ENCODE assay signal across 23 cellular contexts in genomic region chr5:5386329-5386728, GRCh38. TPM values are rescaled to one million over a fixed set of nuclear protein-coding genes. Genes with fewer than 3 reads are reported as not detected.
DNase-seq lines count a peak whose midpoint lies in the region; ATAC-seq, FAIRE-seq and TF ChIP-seq lines count a peak whose summit lies in the region.
"Had no signal": no experiment of that assay in that cellular context is flagged by ENCODE, and none has a peak within 500 bp of the region (broad histone marks: within the 10 kb centered on the region; RNA-seq: fewer than 3 reads in every experiment).

No MANE protein-coding gene starts in this region.

- no peak overlapping the region for H3K4me3 ChIP-seq in HepG2 (replicated peaks in 1 of 3; ENCODE audit: insufficient read depth in 1 of 3, low read depth in 2 of 3, low read length in 3 of 3)
- no peak overlapping the region for H3K4me3 ChIP-seq in right lobe of liver
- H3K4me3 ChIP-seq in K562, result no peak overlapping the region
- no peak overlapping the region for H3K4me3 ChIP-seq in endodermal cell (ENCODE audit: low read length)
- H3K4me3 ChIP-seq: A549; BLaER1 treated with 17β-estradiol and CSF1 and Interleukin-3, amounts not matched to agents 10 nM and 100 nM had no signal

- H3K4me1 Mint-ChIP-seq in endodermal cell, result no peaks in the 10 kb centered on the region
- H3K4me1 Mint-ChIP-seq: B cell had no signal

- H3K9me1 ChIP-seq in K562 (ENCODE audit: control insufficient read depth, insufficient read depth, low read length), result no peaks in the 10 kb centered on the region

- H3K27ac ChIP-seq in HepG2 (ENCODE audit: extremely low read length, insufficient read depth, low read length) (no peak overlapping the region), right lobe of liver (no peak overlapping the region), K562 (ENCODE audit: extremely low read depth, low read depth, low read length) (no peak overlapping the region), endodermal cell (ENCODE audit: low read depth, low read length) (no peak overlapping the region)
- H3K27ac ChIP-seq: 22Rv1; A549; BLaER1 treated with 17β-estradiol and CSF1 and Interleukin-3, amounts not matched to agents 10 nM and 100 nM; C4-2B had no signal

- H3K27me3 ChIP-seq in HepG2 (ENCODE audit: control insufficient read depth in 1 of 2, insufficient read depth in 2 of 2, low read length in 2 of 2) (no peaks in the 10 kb centered on the region; a peak in 1 of 5 replicates), right lobe of liver (no peaks in the 10 kb centered on the region), K562 (ENCODE audit: control insufficient read depth in 2 of 2, insufficient read depth in 2 of 2, low read length in 2 of 2) (peaks cover 13% of the 10 kb centered on the region in 2 experiments; a peak in 3 of 5 replicates), endodermal cell (ENCODE audit: control insufficient read depth, insufficient read depth, low read length, poor library complexity, severe bottlenecking) (no peaks in the 10 kb centered on the region)
- H3K27me3 ChIP-seq: BLaER1 treated with 17β-estradiol and CSF1 and Interleukin-3, amounts not matched to agents 10 nM and 100 nM had no signal

- H3K27me3 Mint-ChIP-seq in endodermal cell (ENCODE audit: insufficient read depth), result peaks cover 2% of the 10 kb centered on the region
- H3K27me3 Mint-ChIP-seq: B cell; CD4-positive, alpha-beta T cell had no signal

- H3K79me2 ChIP-seq in HepG2 (ENCODE audit: insufficient read depth, low read length) (no peaks in the 10 kb centered on the region), K562 (ENCODE audit: control insufficient read depth, insufficient read depth, low read length) (no peaks in the 10 kb centered on the region)

- intact Hi-C loops in HepG2 (cut with micrococcal nuclease; ENCODE audit: unreplicated experiment), result no loop called here
- intact Hi-C loops in right lobe of liver (cut with DNase I), result no loop called here
- intact Hi-C loops in K562 (cut with micrococcal nuclease), result no loop called here

- TF ChIP-seq CTCF in HepG2 (CRISPR knock-in tag; IDR thresholded peaks at IDR 0.05), result no peak
- TF ChIP-seq CTCF in right lobe of liver (IDR thresholded peaks at IDR 0.05), result no peak
- no peak for TF ChIP-seq CTCF in K562 (IDR thresholded peaks at IDR 0.05 in 2 of 3, conservative IDR thresholded peaks at IDR 0.05 in 1 of 3; ENCODE audit: insufficient read depth in 2 of 3, low read depth in 1 of 3, low read length in 3 of 3)
- peak; percentile 14 for TF ChIP-seq CTCF in endodermal cell (conservative IDR thresholded peaks at IDR 0.05)

- no peak for TF ChIP-seq RAD21 in HepG2 (CRISPR knock-in tag; IDR thresholded peaks at IDR 0.05)
- TF ChIP-seq RAD21 in K562 (CRISPR knock-in tag; conservative IDR thresholded peaks at IDR 0.05 in 1 of 2, IDR thresholded peaks at IDR 0.05 in 1 of 2), result no peak

- no peaks in the 10 kb centered on the region for H3K36me3 Mint-ChIP-seq in endodermal cell (ENCODE audit: low read depth)

- H3K4me2 ChIP-seq in HepG2 (ENCODE audit: low read depth, low read length) (no peak overlapping the region), K562 (ENCODE audit: insufficient read depth, low read length) (no peak overlapping the region)
- H3K4me2 ChIP-seq: BLaER1 treated with 17β-estradiol and CSF1 and Interleukin-3, amounts not matched to agents 10 nM and 100 nM had no signal

- H2AFZ ChIP-seq in HepG2 (ENCODE audit: low read length) (no peak overlapping the region), K562 (ENCODE audit: low read depth, low read length) (no peak overlapping the region)

- no peak for TF ChIP-seq EP300 in HepG2 (IDR thresholded peaks at IDR 0.05; ENCODE audit: low read depth in 2 of 2, low read length in 2 of 2)
- no peak for TF ChIP-seq EP300 in HepG2 (CRISPR knock-in tag; IDR thresholded peaks at IDR 0.05; ENCODE audit: borderline replicate concordance)
- no peak for TF ChIP-seq EP300 in K562 (IDR thresholded peaks at IDR 0.05; ENCODE audit: low read length)

- peaks cover 2% of the 10 kb centered on the region for H3K9me3 Mint-ChIP-seq in endodermal cell
- H3K9me3 Mint-ChIP-seq: CD4-positive, alpha-beta T cell; CD8-positive, alpha-beta T cell had no signal

- ATAC-seq in HepG2, result no peak
- ATAC-seq in right lobe of liver, result no peak
- no peak for ATAC-seq in K562
- ATAC-seq: A549; CD8-positive, alpha-beta T cell had no signal

- no TSS peak for BruUV-seq in HepG2 (replicated peaks; lab: Mats Ljungman, UMichigan)
- BruUV-seq in K562 (replicated peaks; lab: Mats Ljungman, UMichigan), result no TSS peak

- CTCF ChIA-PET in HepG2 (lab: Yijun Ruan, JAX; ENCODE audit: low intra/inter-chr PET ratio, low total read pairs) (no interaction called here), K562 (lab: Yijun Ruan, JAX; ENCODE audit: low intra/inter-chr PET ratio) (interaction anchor here (0.5 kb wide), 1 partner anchor 447 kb away, joined by 4 read pairs; no protein-coding TSS in a partner anchor)

- FAIRE-seq in HepG2 (lab: Jason Lieb, UNC), result no peak
- peak; percentile 11 for FAIRE-seq in K562 (lab: Jason Lieb, UNC)
- FAIRE-seq: A549, D721Med, G401.6, GM12891, GM19239 had no signal

- POLR2A ChIA-PET in HepG2 (lab: Yijun Ruan, JAX) (no interaction called here), K562 (lab: Yijun Ruan, JAX) (no interaction called here)

- in situ Hi-C loops in HepG2 (cut with HindIII; ENCODE audit: extremely low pct_ligation_motif_present, low pct_unique_long_range_greater_than_20kb), result no loop called here
- in situ Hi-C loops in K562 (cut with MboI), result no loop called here

- 0 out of 2 replicates have a peak, but pooled peaks cover 5% of the 10 kb centered on the region for H3K4me1 ChIP-seq in HepG2 (ENCODE audit: insufficient read depth, low read length)
- H3K4me1 ChIP-seq in right lobe of liver, result no peaks in the 10 kb centered on the region
- H3K4me1 ChIP-seq in K562 (replicated peaks in 1 of 2; ENCODE audit: control insufficient read depth in 2 of 2, insufficient read depth in 2 of 2, low read length in 2 of 2), result no peaks in the 10 kb centered on the region
- H3K4me1 ChIP-seq in endodermal cell (ENCODE audit: control insufficient read depth, insufficient read depth, low read length), result no peaks in the 10 kb centered on the region
- H3K4me1 ChIP-seq: BLaER1 treated with 17β-estradiol and CSF1 and Interleukin-3, amounts not matched to agents 10 nM and 100 nM; Caco-2 had no signal

- no peak for DNase-seq in HepG2 (ENCODE audit: low spot score)
- no peak for DNase-seq in right lobe of liver
- DNase-seq in K562 (ENCODE audit: extremely low read depth in 1 of 4, low spot score in 3 of 4), result no peak
- DNase-seq in endodermal cell, result no peak
- no peak for DNase-seq in NCI-H2081 treated with DMSO at 0.1 percent for 48 hours (lab: John Stamatoyannopoulos, UW)
- DNase-seq in NCI-H2196 (lab: John Stamatoyannopoulos, UW; ENCODE audit: unreplicated experiment), result no peak
- no peak for DNase-seq in activated CD4-positive, alpha-beta T cell treated with anti-CD3 and anti-CD28 coated beads, Interleukin-2, amount 50 U/mL, for 48 hours
- DNase-seq: AML-193; Caco-2; Calu3; CD4-positive, alpha-beta T cell; CD8-positive, alpha-beta T cell; DMS79 treated with DMSO at 0.1 percent for 48 hours; GF-D8 had no signal

- no peaks in the 10 kb centered on the region for H3K9me3 ChIP-seq in HepG2 (ENCODE audit: low read length)
- no peaks in the 10 kb centered on the region for H3K9me3 ChIP-seq in right lobe of liver
- no peaks in the 10 kb centered on the region for H3K9me3 ChIP-seq in K562 (replicated peaks; ENCODE audit: control insufficient read depth, insufficient read depth, low read depth, low read length)
- no peaks in the 10 kb centered on the region for H3K9me3 ChIP-seq in endodermal cell (ENCODE audit: control insufficient read depth, low read length)
- H3K9me3 ChIP-seq: A549, Caco-2 had no signal

- WGBS in HepG2 (ENCODE audit: low lambda C conversion rate), result 82% methylated on average over 2 of the region's 2 CpGs
- WGBS in right lobe of liver (ENCODE audit: insufficient coverage, low coverage, low lambda C conversion rate, missing lambda C conversion rate), result 89% methylated on average over 2 of the region's 2 CpGs
- WGBS in K562 (ENCODE audit: insufficient coverage, low coverage, missing lambda C conversion rate), result 5% methylated on average over 2 of the region's 2 CpGs
- WGBS in endodermal cell (ENCODE audit: insufficient coverage in 1 of 2, insufficient read length in 1 of 2), 2 experiments, result 96 to 100% methylated on average over 1 to 2 of the region's 2 CpGs

- H3K4me3 Mint-ChIP-seq in endodermal cell, result no peak overlapping the region
- H3K4me3 Mint-ChIP-seq: B cell; CD4-positive, alpha-beta T cell; CD8-positive, alpha-beta T cell had no signal

- H3K9ac ChIP-seq in HepG2 (ENCODE audit: insufficient read depth, low read depth, low read length), result no peak overlapping the region
- no peak overlapping the region for H3K9ac ChIP-seq in K562 (ENCODE audit: insufficient read depth in 1 of 2, low read depth in 2 of 2, low read length in 2 of 2)
- no peak overlapping the region for H3K9ac ChIP-seq in endodermal cell (ENCODE audit: extremely low read depth, low read length, poor library complexity, severe bottlenecking)
- H3K9ac ChIP-seq: BLaER1 treated with 17β-estradiol and CSF1 and Interleukin-3, amounts not matched to agents 10 nM and 100 nM had no signal

- no peak overlapping the region for H3K27ac Mint-ChIP-seq in endodermal cell
- H3K27ac Mint-ChIP-seq: B cell; CD4-positive, alpha-beta T cell; CD8-positive, alpha-beta T cell had no signal

- TF ChIP-seq POLR2A in HepG2 (IDR thresholded peaks at IDR 0.05; ENCODE audit: insufficient read depth in 1 of 2, low read depth in 2 of 2, low read length in 2 of 2) (no peak), right lobe of liver (IDR thresholded peaks at IDR 0.05) (no peak), K562 (conservative IDR thresholded peaks at IDR 0.05) (no peak)

- no peaks in the 10 kb centered on the region for H4K20me1 ChIP-seq in HepG2 (ENCODE audit: insufficient read depth, low read length)
- H4K20me1 ChIP-seq in K562 (replicated peaks; ENCODE audit: control insufficient read depth, insufficient read depth, low read length), result no peaks in the 10 kb centered on the region
- H4K20me1 ChIP-seq: BLaER1 treated with 17β-estradiol and CSF1 and Interleukin-3, amounts not matched to agents 10 nM and 100 nM had no signal

- no peaks in the 10 kb centered on the region for H3K36me3 ChIP-seq in HepG2 (replicated peaks in 1 of 2; ENCODE audit: control insufficient read depth in 1 of 2, insufficient read depth in 2 of 2, low read length in 2 of 2)
- H3K36me3 ChIP-seq in right lobe of liver, result no peaks in the 10 kb centered on the region
- H3K36me3 ChIP-seq in K562 (ENCODE audit: control insufficient read depth, insufficient read depth, low read length), result no peaks in the 10 kb centered on the region
- no peaks in the 10 kb centered on the region for H3K36me3 ChIP-seq in endodermal cell (ENCODE audit: control insufficient read depth, insufficient read depth, low read length)
- H3K36me3 ChIP-seq: BLaER1 treated with 17β-estradiol and CSF1 and Interleukin-3, amounts not matched to agents 10 nM and 100 nM had no signal

RNA-seq across cellular contexts. Expression of gene ICE1, which starts 36.1 kb away (rescaled TPM):
- 27.6 and 35.2 TPM in 2 replicates for total RNA-seq in HepG2 (2016; rRNA removed; fragmentation: Illumina TruSeq; extraction: Trizol)
- 4.0 and 4.2 TPM in 2 replicates for total RNA-seq in HepG2 (2016; cell fraction: cytosol; rRNA removed; fragmentation: Illumina TruSeq; extraction: Trizol; ENCODE audit: low read depth)
- 25.8 and 33.2 TPM in 2 replicates for total RNA-seq in HepG2 (2016; cell fraction: insoluble cytoplasmic fraction; rRNA removed; fragmentation: Illumina TruSeq; extraction: Trizol)
- 8.7 and 9.3 TPM in 2 replicates for total RNA-seq in HepG2 (2016; cell fraction: membrane; rRNA removed; fragmentation: Illumina TruSeq; extraction: Trizol)
- 47.9 and 48.8 TPM in 2 replicates for total RNA-seq in HepG2 (2016; cell fraction: nucleus; rRNA removed; fragmentation: Illumina TruSeq; extraction: Trizol)
- 9.0 and 9.1 TPM in 2 replicates for polyA plus RNA-seq in HepG2 (2011; rRNA removed)
- polyA plus RNA-seq in HepG2 (2011; cell fraction: cytosol; rRNA removed), result 4.8 and 6.7 TPM in 2 replicates
- polyA plus RNA-seq in HepG2 (2011; cell fraction: nucleus; rRNA removed), result 12.3 and 13.3 TPM in 2 replicates
- polyA plus RNA-seq in HepG2 (2012), result 11.6 and 12.6 TPM in 2 replicates
- 1.4 and 1.5 TPM in 2 replicates for polyA plus RNA-seq in HepG2 (2016; cell fraction: cytosol; fragmentation: Illumina TruSeq; extraction: Trizol; ENCODE audit: low read depth)
- polyA plus RNA-seq in HepG2 (2016; cell fraction: insoluble cytoplasmic fraction; fragmentation: Illumina TruSeq; extraction: Trizol; ENCODE audit: low read depth), result 18.9 and 19.2 TPM in 2 replicates
- polyA plus RNA-seq in HepG2 (2016; cell fraction: membrane; fragmentation: Illumina TruSeq; extraction: Trizol; ENCODE audit: low read depth), result 2.9 and 3.0 TPM in 2 replicates
- polyA plus RNA-seq in HepG2 (2016; cell fraction: nucleus; fragmentation: Illumina TruSeq; extraction: Trizol; ENCODE audit: insufficient read depth, low read depth), result 30.7 and 30.8 TPM in 2 replicates
- 24.3 and 86.6 TPM in 2 replicates for polyA minus RNA-seq in HepG2 (2011; rRNA and poly(A)+ RNA removed; ENCODE audit: low replicate concordance)
- polyA minus RNA-seq in HepG2 (2011; cell fraction: cytosol; rRNA and poly(A)+ RNA removed), result 14.2 and 14.7 TPM in 2 replicates
- 91.9 and 94.2 TPM in 2 replicates for polyA minus RNA-seq in HepG2 (2011; cell fraction: nucleus; rRNA and poly(A)+ RNA removed)
- total RNA-seq in right lobe of liver, result 10 to 100 TPM in 4 of 6 experiments, 1 to 10 TPM in 2; 8.2 to 10.7 (median 10.4) TPM
- 19.3 and 80.1 TPM in 2 replicates for total RNA-seq in K562 (2011; cell fraction: chromatin; rRNA removed; ENCODE audit: low replicate concordance)
- 13.0 and 20.4 TPM in 2 replicates for total RNA-seq in K562 (2011; cell fraction: nucleolus; rRNA removed)
- total RNA-seq in K562 (2011; cell fraction: nucleoplasm; rRNA removed), result 35.6 and 41.7 TPM in 2 replicates
- 19.1 and 21.3 TPM in 2 replicates for total RNA-seq in K562 (2014; rRNA removed)
- total RNA-seq in K562 (2014; rRNA removed; fragmentation: Illumina TruSeq; extraction: Trizol), result 40.9 and 44.6 TPM in 2 replicates
- total RNA-seq in K562 (2015; rRNA removed; fragmentation: Illumina TruSeq; extraction: Trizol), result 46.1 and 47.4 TPM in 2 replicates
- 31.3 and 33.2 TPM in 2 replicates for total RNA-seq in K562 (2021)
- 18.5 and 28.2 TPM in 2 replicates for polyA plus RNA-seq in K562 (2011; rRNA removed)
- 8.7 and 12.1 TPM in 2 replicates for polyA plus RNA-seq in K562 (2011; cell fraction: cytosol; rRNA removed)
- polyA plus RNA-seq in K562 (2011; cell fraction: nucleus; rRNA removed), result 25.9 and 29.4 TPM in 2 replicates
- polyA plus RNA-seq in K562 (2012), result 12.7 and 17.1 TPM in 2 replicates
- 26.9 and 33.6 TPM in 2 replicates for polyA plus RNA-seq in K562 (2014; fragmentation: Illumina TruSeq; extraction: Trizol)
- 1 to 10 TPM; 4.9 to 8.5 TPM for polyA plus RNA-seq in K562 (2014; fragmentation: Nextera tagmentation; extraction: Ambion mirVana)
- polyA plus RNA-seq in K562 (2014; rRNA removed), result 20.8 and 21.3 TPM in 2 replicates
- polyA minus RNA-seq in K562 (2011; rRNA and poly(A)+ RNA removed), result 75.3 and 75.8 TPM in 2 replicates
- polyA minus RNA-seq in K562 (2011; cell fraction: cytosol; rRNA and poly(A)+ RNA removed), result 21.0 and 26.1 TPM in 2 replicates
- polyA minus RNA-seq in K562 (2011; cell fraction: nucleus; rRNA and poly(A)+ RNA removed), result 56.4 and 83.1 TPM in 2 replicates
- 10 to 100 TPM; 36.9 to 40.5 TPM for total RNA-seq in endodermal cell
- polyA plus RNA-seq in endodermal cell (2013, experiment 1 of 2), result 28.7 TPM
- polyA plus RNA-seq in endodermal cell (2013, experiment 2 of 2), result 30.3 TPM
